ENCODE assay signal across 16 cellular contexts in genomic region chr2:7930800-7931635, GRCh38.
DNase-seq lines count a peak whose midpoint lies in the region; FAIRE-seq and TF ChIP-seq lines count a peak whose summit lies in the region.
"Had no signal": no experiment of that assay in that cellular context is flagged by ENCODE, and none has a peak within 500 bp of the region (broad histone marks: within the 10 kb centered on the region; RNA-seq: fewer than 3 reads in every experiment).

No MANE protein-coding gene starts in this region.

- no peak overlapping the region for H3K4me2 ChIP-seq in astrocyte (ENCODE audit: low read length)
- H3K4me2 ChIP-seq: A549 had no signal

- H4K20me1 ChIP-seq in astrocyte (ENCODE audit: insufficient read depth, low read length), result no peaks in the 10 kb centered on the region

- no peaks in the 10 kb centered on the region for H3K27me3 ChIP-seq in astrocyte (ENCODE audit: insufficient read depth, low read length)

- DNase-seq in activated CD4-positive, alpha-beta T cell treated with anti-CD3 and anti-CD28 coated beads for 48 hours, result peak; percentile 38
- DNase-seq in activated CD4-positive, alpha-beta T cell treated with anti-CD3 and anti-CD28 coated beads for 1 hour, result no peak
- DNase-seq in NCI-H146 (lab: John Stamatoyannopoulos, UW) (peak; percentile 87), astrocyte (ENCODE audit: low read depth) (peak; percentile 11), mucosa of gallbladder (ENCODE audit: low spot score) (peak; percentile 36), NCI-H2227 treated with DMSO at 0.1 percent for 48 hours (lab: John Stamatoyannopoulos, UW) (no peak), RWPE1 (ENCODE audit: low spot score) (no peak), iPS-NIHi7 (ENCODE audit: extremely low spot score) (no peak)
- DNase-seq: glutamatergic neuron, NCI-H226, trophoblast cell had no signal

- H3K4me3 ChIP-seq in astrocyte (ENCODE audit: insufficient read depth, low read depth, low read length), result no peak overlapping the region
- H3K4me3 ChIP-seq: A549 had no signal

- H3K4me3 Mint-ChIP-seq in astrocyte (ENCODE audit: unreplicated experiment), result no peak overlapping the region
- H3K4me3 Mint-ChIP-seq: brain, neural crest cell had no signal

- TF ChIP-seq CTCF in astrocyte (IDR thresholded peaks at IDR 0.05; ENCODE audit: insufficient read depth, low read depth, low read length), result no peak
- TF ChIP-seq CTCF in RWPE1 (conservative IDR thresholded peaks at IDR 0.05; ENCODE audit: low read depth), result no peak

- H3K9me3 Mint-ChIP-seq in astrocyte (ENCODE audit: unreplicated experiment), result peaks cover 3% of the 10 kb centered on the region
- H3K9me3 Mint-ChIP-seq: brain, neural crest cell had no signal

- POLR2A ChIA-PET in RWPE1 (lab: Yijun Ruan, JAX; ENCODE audit: low non-redundant PET), result no interaction called here

- H2AFZ ChIP-seq in astrocyte (ENCODE audit: low read depth, low read length), result no peak overlapping the region

- H3K9ac ChIP-seq in astrocyte (ENCODE audit: low read length), result no peak overlapping the region

- peak; percentile 60 for FAIRE-seq in astrocyte (lab: Jason Lieb, UNC)
- FAIRE-seq: D721Med, GM12892 had no signal

- H3K27me3 Mint-ChIP-seq in astrocyte (ENCODE audit: low read depth, unreplicated experiment), result no peaks in the 10 kb centered on the region

- H3K36me3 Mint-ChIP-seq in astrocyte (ENCODE audit: low read depth, unreplicated experiment), result no peaks in the 10 kb centered on the region
- H3K36me3 Mint-ChIP-seq: brain had no signal

- no peaks in the 10 kb centered on the region for H3K4me1 ChIP-seq in astrocyte (ENCODE audit: insufficient read depth, low read length)
- H3K4me1 ChIP-seq: A549 had no signal

- H3K36me3 ChIP-seq in astrocyte (ENCODE audit: insufficient read depth, low read length), result no peaks in the 10 kb centered on the region

- H3K27ac ChIP-seq in astrocyte (ENCODE audit: low read depth, low read length) (no peak overlapping the region), RWPE1 (no peak overlapping the region)
- H3K27ac ChIP-seq: A549 had no signal

- no peak overlapping the region for H3K27ac Mint-ChIP-seq in astrocyte (ENCODE audit: unreplicated experiment)

- H3K79me2 ChIP-seq in astrocyte (ENCODE audit: insufficient read depth, low read length), result no peaks in the 10 kb centered on the region

- CTCF ChIA-PET in RWPE1 (lab: Yijun Ruan, JAX), result no interaction called here

- no peaks in the 10 kb centered on the region for H3K4me1 Mint-ChIP-seq in astrocyte (ENCODE audit: low read depth, unreplicated experiment)
- H3K4me1 Mint-ChIP-seq: neural crest cell had no signal

- no peaks in the 10 kb centered on the region for H3K9me3 ChIP-seq in astrocyte (ENCODE audit: insufficient read depth, low read depth, low read length)
- H3K9me3 ChIP-seq: A549 had no signal

Comparison
In these comparisons a context has a peak if more than half of its experiments do, and no peak if none do; other contexts are left out.
1. DNase-seq: peak in activated CD4-positive, alpha-beta T cell treated with anti-CD3 and anti-CD28 coated beads for 48 hours (single experiment), NCI-H146 (single experiment), astrocyte (single experiment) and mucosa of gallbladder (single experiment); none in activated CD4-positive, alpha-beta T cell treated with anti-CD3 and anti-CD28 coated beads for 1 hour (single experiment), NCI-H2227 treated with DMSO at 0.1 percent for 48 hours (single experiment), RWPE1 (single experiment) and iPS-NIHi7 (single experiment).